30 cellular contexts compared by ENCODE assay signal in the genomic region with DNA sequence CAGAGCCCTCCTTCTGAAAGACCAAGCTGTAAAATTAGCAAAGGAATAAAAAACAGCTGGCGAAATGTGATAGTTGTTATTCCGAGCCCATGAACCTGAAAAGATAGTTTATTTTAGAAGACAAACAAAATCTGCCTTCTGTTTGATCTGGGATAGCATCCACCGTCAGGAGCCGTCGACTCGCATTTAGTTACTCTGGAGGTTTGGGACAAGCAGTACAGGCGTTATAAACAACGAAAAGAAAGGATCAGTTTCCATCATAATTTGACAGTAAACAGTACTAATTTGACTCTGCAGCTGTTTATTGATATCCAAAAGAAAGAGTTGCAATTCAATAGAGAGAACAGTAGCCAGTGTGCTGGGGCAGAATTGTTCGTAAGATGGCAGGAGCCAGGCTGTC.
"Had no signal": no experiment of that assay in that cellular context is flagged by ENCODE, and none has a peak within 500 bp of the region (broad histone marks: within the 10 kb centered on the region; RNA-seq: fewer than 3 reads in every experiment).

No MANE protein-coding gene starts in this region.

- H3K4me3 ChIP-seq: adrenal gland, ascending aorta, spleen, testis had no signal

- H3K4me3 Mint-ChIP-seq: activated B cell treated with CpG ODN at 0.5 μM for 24 hours; activated CD4-positive, alpha-beta T cell treated with anti-CD3 and anti-CD28 coated beads for 36 hours; activated naive CD8-positive, alpha-beta T cell; activated T-cell treated with anti-CD3 and anti-CD28 coated beads, Interleukin-2, amount 50 U/mL, for 24 hours; activated T-helper 17 cell treated with anti-CD3 and anti-CD28 coated beads, Interleukin-2, amount 50 U/mL, for 72 hours; immature natural killer cell; mesothelial cell of epicardium; T-helper 1 cell treated with Interleukin-12 subunit alpha and Interleukin-12 subunit beta and Interleukin-4 antibody, amounts not matched to agents 30 μg/mL and 1 μg/mL, for 36 hours; type B pancreatic cell had no signal

- H3K27ac ChIP-seq: adrenal gland, ascending aorta, spleen had no signal

- H3K4me1 ChIP-seq: adrenal gland, ascending aorta, spleen, testis had no signal

- H3K9me3 ChIP-seq: adrenal gland, ascending aorta, spleen, testis had no signal

- ATAC-seq: activated CD4-positive, alpha-beta T cell treated with anti-CD3 and anti-CD28 coated beads for 36 hours; activated T-helper 17 cell treated with anti-CD3 and anti-CD28 coated beads, Interleukin-2, amount 50 U/mL, for 72 hours; left ventricle myocardium superior had no signal

- H3K9me3 Mint-ChIP-seq: activated B cell treated with CpG ODN at 0.5 μM for 24 hours; activated T-cell treated with anti-CD3 and anti-CD28 coated beads, Interleukin-2, amount 50 U/mL, for 24 hours; activated T-helper 17 cell treated with anti-CD3 and anti-CD28 coated beads, Interleukin-2, amount 50 U/mL, for 72 hours; immature natural killer cell; mesothelial cell of epicardium; T-helper 1 cell treated with Interleukin-12 subunit alpha and Interleukin-12 subunit beta and Interleukin-4 antibody, amounts not matched to agents 30 μg/mL and 1 μg/mL, for 36 hours; type B pancreatic cell had no signal

- H3K36me3 ChIP-seq: adrenal gland, ascending aorta, spleen had no signal

- DNase-seq: activated B cell treated with CpG ODN at 0.5 μM for 24 hours; activated CD4-positive, alpha-beta T cell treated with anti-CD3 and anti-CD28 coated beads for 36 hours; activated CD4-positive, alpha-beta T cell treated with anti-CD3 and anti-CD28 coated beads, Interleukin-2, amount 50 U/mL, for 4 hours; activated CD8-positive, alpha-beta memory T cell treated with anti-CD3 and anti-CD28 coated beads for 24 hours; activated CD8-positive, alpha-beta memory T cell treated with anti-CD3 and anti-CD28 coated beads, Interleukin-2, amount 50 U/mL, for 4 hours; activated naive CD4-positive, alpha-beta T cell; activated T-cell treated with anti-CD3 and anti-CD28 coated beads, Interleukin-2, amount 50 U/mL, for 24 hours; adrenal gland; central memory CD4-positive, alpha-beta T cell; dermis blood vessel endothelial cell; effector CD8-positive, alpha-beta T cell; erythroblast; foreskin melanocyte; immature natural killer cell; kidney glomerular epithelial cell; left ventricle myocardium superior; mammary epithelial cell; occipital lobe; retina; spleen; stimulated activated CD4-positive, alpha-beta T cell treated with anti-CD3 and anti-CD28 coated beads, Interleukin-4, amount 100 ng/mL, for 1 hour; stimulated activated naive CD4-positive, alpha-beta T cell; T1000; testis had no signal

- H3K27me3 ChIP-seq: adrenal gland, ascending aorta, spleen, testis had no signal

- H3K27ac Mint-ChIP-seq: activated B cell treated with CpG ODN at 0.5 μM for 24 hours; activated CD4-positive, alpha-beta T cell treated with anti-CD3 and anti-CD28 coated beads for 36 hours; activated naive CD8-positive, alpha-beta T cell; activated T-cell treated with anti-CD3 and anti-CD28 coated beads, Interleukin-2, amount 50 U/mL, for 24 hours; activated T-helper 17 cell treated with anti-CD3 and anti-CD28 coated beads, Interleukin-2, amount 50 U/mL, for 72 hours; immature natural killer cell; mesothelial cell of epicardium; T-helper 1 cell treated with Interleukin-12 subunit alpha and Interleukin-12 subunit beta and Interleukin-4 antibody, amounts not matched to agents 30 μg/mL and 1 μg/mL, for 36 hours; type B pancreatic cell had no signal

- H3K36me3 Mint-ChIP-seq: activated naive CD8-positive, alpha-beta T cell; immature natural killer cell; mesothelial cell of epicardium; type B pancreatic cell had no signal

- H3K4me1 Mint-ChIP-seq: activated B cell treated with CpG ODN at 0.5 μM for 24 hours; activated CD4-positive, alpha-beta T cell treated with anti-CD3 and anti-CD28 coated beads for 36 hours; activated T-helper 17 cell treated with anti-CD3 and anti-CD28 coated beads, Interleukin-2, amount 50 U/mL, for 72 hours; immature natural killer cell had no signal
